In genomic region chr9:89923961-89924504, GRCh38 we compare ENCODE assay signal across 9 cellular contexts.
DNase-seq lines count a peak whose midpoint lies in the region; ATAC-seq and TF ChIP-seq lines count a peak whose summit lies in the region.
"Had no signal": no experiment of that assay in that cellular context is flagged by ENCODE, and none has a peak within 500 bp of the region (broad histone marks: within the 10 kb centered on the region; RNA-seq: fewer than 3 reads in every experiment).

No MANE protein-coding gene starts in this region.

- H3K27me3 ChIP-seq in transverse colon: no peaks in the 10 kb centered on the region

- TF ChIP-seq POLR2A in transverse colon (IDR thresholded peaks at IDR 0.05): no peak

- no peaks in the 10 kb centered on the region for H3K9me3 ChIP-seq in transverse colon

- no peak for TF ChIP-seq EP300 in transverse colon (IDR thresholded peaks at IDR 0.05; ENCODE audit: low read depth)

- ATAC-seq in left lobe of liver (peak; percentile 67), HG03442 (IDR thresholded peaks at IDR 0.05; ENCODE audit: unreplicated experiment) (no peak)

- H3K4me1 ChIP-seq in transverse colon: peaks cover 0 to 11% (median 5%) of the 10 kb centered on the region in 4 donors

- H3K27ac ChIP-seq in transverse colon: no peak overlapping the region

- no peak for TF ChIP-seq CTCF in transverse colon (IDR thresholded peaks at IDR 0.05)

- in situ Hi-C loops in transverse colon (cut with MboI; ENCODE audit: low pct_ligation_motif_present in 1 of 4, low pct_unique_long_range_greater_than_20kb in 1 of 4, low sequenced_read_pairs in 3 of 4): loop anchor here in 2 of 4 donors (10.0 to 25.0 kb wide), 2 partner anchors 312 to 319 kb away; partner anchors contain the start of gene GADD45G (in 2 of the 2)

- no peaks in the 10 kb centered on the region for H3K36me3 ChIP-seq in transverse colon

- DNase-seq in NCI-H1417 (lab: John Stamatoyannopoulos, UW) (peak in 2 of 3 experiments; percentile 3 to 38), NCI-H1417 treated with DMSO at 0.1 percent for 48 hours (lab: John Stamatoyannopoulos, UW) (no peak), left lobe of liver (ENCODE audit: low spot score) (peak; percentile 87), dermis blood vessel endothelial cell (no peak), transverse colon (no peak)
- DNase-seq in activated CD8-positive, alpha-beta memory T cell treated with anti-CD3 and anti-CD28 coated beads, Interleukin-2, amount 50 U/mL, for 48 hours: peak; percentile 66
- DNase-seq in stimulated activated CD8-positive, alpha-beta memory T cell treated with anti-CD3 and anti-CD28 coated beads, Interleukin-7, amount 100 ng/mL, for 48 hours (ENCODE audit: extremely low read depth in 1 of 2, low read depth in 1 of 2): peak; percentile 42 to 78
- DNase-seq: NCI-H526 treated with DMSO at 0.1 percent for 48 hours had no signal

- H3K4me3 ChIP-seq in transverse colon: no peak overlapping the region

- intact Hi-C loops in transverse colon (cut with DNase I; ENCODE audit: low total_unique reads): no loop called here

- WGBS in transverse colon (ENCODE audit: low coverage in 1 of 2), 2 donors: 70 to 73% methylated on average over 5 to 12 of the region's 12 CpGs

Comparison
In these comparisons a context has a peak if more than half of its experiments do, and no peak if none do; other contexts are left out.
1. DNase-seq: peak in NCI-H1417 (2 of 3), activated CD8-positive, alpha-beta memory T cell treated with anti-CD3 and anti-CD28 coated beads, Interleukin-2, amount 50 U/mL, for 48 hours (single experiment), left lobe of liver (single experiment) and stimulated activated CD8-positive, alpha-beta memory T cell treated with anti-CD3 and anti-CD28 coated beads, Interleukin-7, amount 100 ng/mL, for 48 hours (2 of 2); none in NCI-H1417 treated with DMSO at 0.1 percent for 48 hours (single experiment), dermis blood vessel endothelial cell (single experiment) and transverse colon (single experiment).